9 cellular contexts compared by ENCODE assay signal in genomic region chr1:211632808-211633522, GRCh38. TPM values are rescaled to one million over a fixed set of nuclear protein-coding genes. Genes with fewer than 3 reads are reported as not detected.
DNase-seq lines count a peak whose midpoint lies in the region; ATAC-seq and TF ChIP-seq lines count a peak whose summit lies in the region.
"Had no signal": no experiment of that assay in that cellular context is flagged by ENCODE, and none has a peak within 500 bp of the region (broad histone marks: within the 10 kb centered on the region; RNA-seq: fewer than 3 reads in every experiment).

No MANE protein-coding gene starts in this region.

- no peak for DNase-seq in activated naive CD8-positive, alpha-beta T cell treated with anti-CD3 and anti-CD28 coated beads, Interleukin-2, amount 50 U/mL, for 24 hours
- no peak for DNase-seq in activated naive CD8-positive, alpha-beta T cell treated with anti-CD3 and anti-CD28 coated beads for 36 hours
- DNase-seq in body of pancreas = peak; percentile 78 to 93 (median 91)
- peak; percentile 44 for DNase-seq in lower lobe of right lung
- no peak for DNase-seq in vagina (ENCODE audit: extremely low spot score in 2 of 2)
- DNase-seq: CD4-positive, CD25-positive, alpha-beta regulatory T cell had no signal

- 13 to 23% methylated on average over 4 to 13 of the region's 13 CpGs for WGBS in body of pancreas, 2 donors

- H3K27me3 Mint-ChIP-seq in activated naive CD8-positive, alpha-beta T cell treated with anti-CD3 and anti-CD28 coated beads, Interleukin-2, amount 50 U/mL, for 24 hours = peaks cover 6% of the 10 kb centered on the region
- H3K27me3 Mint-ChIP-seq in activated naive CD8-positive, alpha-beta T cell treated with anti-CD3 and anti-CD28 coated beads for 36 hours = peaks cover 12% of the 10 kb centered on the region
- H3K27me3 Mint-ChIP-seq: CD4-positive, CD25-positive, alpha-beta regulatory T cell had no signal

- H3K27ac Mint-ChIP-seq in activated naive CD8-positive, alpha-beta T cell treated with anti-CD3 and anti-CD28 coated beads, Interleukin-2, amount 50 U/mL, for 24 hours = no peak overlapping the region
- no peak overlapping the region for H3K27ac Mint-ChIP-seq in activated naive CD8-positive, alpha-beta T cell treated with anti-CD3 and anti-CD28 coated beads for 36 hours
- H3K27ac Mint-ChIP-seq: CD4-positive, CD25-positive, alpha-beta regulatory T cell had no signal

- H3K27ac ChIP-seq in body of pancreas (peak overlapping the region; percentile 66 to 82 (median 72)), lower lobe of right lung (no peak overlapping the region), vagina (peak overlapping the region; percentile 20)

- TF ChIP-seq POLR2A in body of pancreas (IDR thresholded peaks at IDR 0.05) (peak in 1 of 3 donors; percentile 18), vagina (IDR thresholded peaks at IDR 0.05) (no peak)

- peak; percentile 35 for ATAC-seq in activated naive CD8-positive, alpha-beta T cell treated with anti-CD3 and anti-CD28 coated beads, Interleukin-2, amount 50 U/mL, for 24 hours
- peak; percentile 96 for ATAC-seq in body of pancreas
- peak; percentile 34 to 43 for ATAC-seq in lower lobe of right lung
- ATAC-seq in HG03520 (IDR thresholded peaks at IDR 0.05; ENCODE audit: unreplicated experiment) = no peak
- no peak for ATAC-seq in HG02973 (IDR thresholded peaks at IDR 0.05; ENCODE audit: unreplicated experiment)
- ATAC-seq in HG03571 (IDR thresholded peaks at IDR 0.05; ENCODE audit: unreplicated experiment) = no peak

- H3K4me3 Mint-ChIP-seq in activated naive CD8-positive, alpha-beta T cell treated with anti-CD3 and anti-CD28 coated beads, Interleukin-2, amount 50 U/mL, for 24 hours = no peak overlapping the region
- no peak overlapping the region for H3K4me3 Mint-ChIP-seq in activated naive CD8-positive, alpha-beta T cell treated with anti-CD3 and anti-CD28 coated beads for 36 hours
- H3K4me3 Mint-ChIP-seq: CD4-positive, CD25-positive, alpha-beta regulatory T cell had no signal

- no peaks in the 10 kb centered on the region for H3K4me1 Mint-ChIP-seq in activated naive CD8-positive, alpha-beta T cell treated with anti-CD3 and anti-CD28 coated beads, Interleukin-2, amount 50 U/mL, for 24 hours
- H3K4me1 Mint-ChIP-seq in activated naive CD8-positive, alpha-beta T cell treated with anti-CD3 and anti-CD28 coated beads for 36 hours = peaks cover 3% of the 10 kb centered on the region
- H3K4me1 Mint-ChIP-seq: CD4-positive, CD25-positive, alpha-beta regulatory T cell had no signal

- H3K36me3 Mint-ChIP-seq in activated naive CD8-positive, alpha-beta T cell treated with anti-CD3 and anti-CD28 coated beads, Interleukin-2, amount 50 U/mL, for 24 hours (ENCODE audit: low read depth) = no peaks in the 10 kb centered on the region
- H3K36me3 Mint-ChIP-seq in activated naive CD8-positive, alpha-beta T cell treated with anti-CD3 and anti-CD28 coated beads for 36 hours = no peaks in the 10 kb centered on the region
- H3K36me3 Mint-ChIP-seq: CD4-positive, CD25-positive, alpha-beta regulatory T cell had no signal

- no peaks in the 10 kb centered on the region for H3K9me3 Mint-ChIP-seq in activated naive CD8-positive, alpha-beta T cell treated with anti-CD3 and anti-CD28 coated beads, Interleukin-2, amount 50 U/mL, for 24 hours
- no peaks in the 10 kb centered on the region for H3K9me3 Mint-ChIP-seq in activated naive CD8-positive, alpha-beta T cell treated with anti-CD3 and anti-CD28 coated beads for 36 hours

- H3K27me3 ChIP-seq in body of pancreas = no peaks in the 10 kb centered on the region
- H3K27me3 ChIP-seq in lower lobe of right lung (ENCODE audit: low read depth) = no peaks in the 10 kb centered on the region
- no peaks in the 10 kb centered on the region for H3K27me3 ChIP-seq in vagina

- H3K4me1 ChIP-seq in body of pancreas (peaks cover 24% of the 10 kb centered on the region), lower lobe of right lung (peaks cover 7% of the 10 kb centered on the region), vagina (peaks cover 20% of the 10 kb centered on the region)

- H3K36me3 ChIP-seq in body of pancreas (replicated peaks in 1 of 2; ENCODE audit: insufficient read depth in 1 of 2, low read depth in 2 of 2) (no peaks in the 10 kb centered on the region), lower lobe of right lung (no peaks in the 10 kb centered on the region), vagina (no peaks in the 10 kb centered on the region)

- H3K4me3 ChIP-seq in body of pancreas (no peak overlapping the region), lower lobe of right lung (no peak overlapping the region), vagina (no peak overlapping the region)

- intact Hi-C loops in body of pancreas (cut with DNase I) (no loop called here), lower lobe of right lung (cut with DNase I) (no loop called here), vagina (cut with DNase I) (no loop called here)

- TF ChIP-seq CTCF in body of pancreas (IDR thresholded peaks at IDR 0.05) = no peak
- TF ChIP-seq CTCF in lower lobe of right lung (IDR thresholded peaks at IDR 0.05) = no peak
- no peak for TF ChIP-seq CTCF in vagina (IDR thresholded peaks at IDR 0.05)

- H3K9me3 ChIP-seq in body of pancreas = no peaks in the 10 kb centered on the region
- H3K9me3 ChIP-seq in lower lobe of right lung = no peaks in the 10 kb centered on the region
- no peaks in the 10 kb centered on the region for H3K9me3 ChIP-seq in vagina

RNA-seq across cellular contexts. Expression of gene NEK2, which starts 42.5 kb away (rescaled TPM):
- total RNA-seq in activated naive CD8-positive, alpha-beta T cell treated with anti-CD3 and anti-CD28 coated beads for 36 hours = 10 to 100 TPM; 24.2 TPM
- not detected for total RNA-seq in body of pancreas
- total RNA-seq in lower lobe of right lung = 0.77 TPM
- total RNA-seq in vagina = 1.7 TPM

RNA-seq across cellular contexts. Expression of gene SLC30A1, which starts 54.0 kb away (rescaled TPM):
- 10 to 100 TPM; 11.3 to 12.1 TPM for total RNA-seq in activated naive CD8-positive, alpha-beta T cell treated with anti-CD3 and anti-CD28 coated beads for 36 hours
- total RNA-seq in body of pancreas (10 to 100 TPM in 1 of 2 donors, 1 to 10 TPM in 1; 7.3 to 11.5 TPM), lower lobe of right lung (14.8 TPM), vagina (19.2 TPM)

Comparison
In these comparisons a context has a peak if more than half of its experiments do, and no peak if none do; other contexts are left out.
1. ATAC-seq: peak in activated naive CD8-positive, alpha-beta T cell treated with anti-CD3 and anti-CD28 coated beads, Interleukin-2, amount 50 U/mL, for 24 hours (single experiment), body of pancreas (single experiment) and lower lobe of right lung (2 of 2); none in HG03520 (single experiment), HG02973 (single experiment) and HG03571 (single experiment).
2. DNase-seq: peak in body of pancreas (4 of 4) and lower lobe of right lung (single experiment); none in activated naive CD8-positive, alpha-beta T cell treated with anti-CD3 and anti-CD28 coated beads, Interleukin-2, amount 50 U/mL, for 24 hours (single experiment), activated naive CD8-positive, alpha-beta T cell treated with anti-CD3 and anti-CD28 coated beads for 36 hours (single experiment) and vagina (0 of 2).